ENCODE assay signal across 28 cellular contexts in the genomic region with DNA sequence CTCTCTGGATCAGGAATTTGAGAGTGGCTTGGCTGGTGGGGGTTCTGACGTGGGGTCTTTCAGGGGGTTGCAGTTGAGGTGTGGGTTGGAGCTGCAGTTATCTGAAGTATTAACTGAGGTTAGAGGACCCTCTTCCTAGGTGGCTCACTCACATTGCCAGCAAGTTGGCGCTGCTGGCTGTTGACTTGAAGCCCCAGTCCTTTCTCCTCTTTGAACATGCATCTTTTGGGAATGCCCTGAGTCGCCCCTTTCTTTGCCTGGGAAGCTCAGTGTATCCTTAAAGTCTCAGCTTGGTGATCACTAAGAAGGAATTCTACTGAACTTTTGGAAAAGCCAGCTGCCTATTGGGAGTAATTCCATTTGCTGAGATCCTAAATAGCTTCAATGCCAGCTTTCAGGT. TPM values are rescaled to one million over a fixed set of nuclear protein-coding genes. Genes with fewer than 3 reads are reported as not detected.
"Had no signal": no experiment of that assay in that cellular context is flagged by ENCODE, and none has a peak within 500 bp of the region (broad histone marks: within the 10 kb centered on the region; RNA-seq: fewer than 3 reads in every experiment).

No MANE protein-coding gene starts in this region.

- H3K4me1 ChIP-seq: psoas muscle, right lobe of liver had no signal

- H3K27ac ChIP-seq: neutrophil, ovary, parathyroid adenoma, psoas muscle, right lobe of liver, sigmoid colon, suprapubic skin, testis, tibial artery, transverse colon, upper lobe of left lung, vagina had no signal

- DNase-seq: naive thymus-derived CD8-positive, alpha-beta T cell; nephron progenitor cell; nucleus accumbens; ovary; psoas muscle; right cardiac atrium; right lobe of liver; sigmoid colon; small intestine; stimulated activated CD4-positive, alpha-beta T cell treated with anti-CD3 and anti-CD28 coated beads, Interleukin-12 subunit alpha, Interleukin-12 subunit beta, amount 100 ng/mL, for 4 hours; stimulated activated CD4-positive, alpha-beta T cell treated with anti-CD3 and anti-CD28 coated beads, Interleukin-1b, Interleukin-23, amount 100 ng/mL, for 48 hours; stimulated activated CD4-positive, alpha-beta T cell treated with anti-CD3 and anti-CD28 coated beads, Interleukin-4, amount 100 ng/mL, for 1 hour; stimulated activated CD4-positive, alpha-beta T cell treated with anti-CD3 and anti-CD28 coated beads, Interleukin-4, amount 100 ng/mL, for 4 hours; stimulated activated CD8-positive, alpha-beta memory T cell treated with anti-CD3 and anti-CD28 coated beads, Interleukin-4, amount 100 ng/mL, for 48 hours; stimulated activated naive CD4-positive, alpha-beta T cell; stimulated activated naive CD8-positive, alpha-beta T cell treated with anti-CD3 and anti-CD28 coated beads, Interleukin-15, amount 100 ng/mL, for 72 hours; stimulated activated naive CD8-positive, alpha-beta T cell treated with anti-CD3 and anti-CD28 coated beads, Interleukin-15, Interleukin-2, amounts not matched to agents 100 U/mL and 50 U/mL, for 24 hours; substantia nigra; testis; tibial artery; transverse colon; upper lobe of left lung had no signal

- H3K36me3 ChIP-seq: neutrophil, ovary, right lobe of liver, sigmoid colon, suprapubic skin, tibial artery, transverse colon, upper lobe of left lung, vagina had no signal

- H3K9me3 ChIP-seq: neutrophil, ovary, psoas muscle, right lobe of liver, sigmoid colon, suprapubic skin, testis, transverse colon, upper lobe of left lung, vagina had no signal

- ATAC-seq: naive thymus-derived CD8-positive, alpha-beta T cell; natural killer cell treated with Interleukin-12 subunit alpha and Interleukin-12 subunit beta and Interleukin-15 and Interleukin-18, amount 100 ng/mL, for 72 hours; psoas muscle; right cardiac atrium; right lobe of liver; stimulated activated memory B cell treated with anti-CD40 and anti-IgM and Interleukin-4, amounts not matched to agents 10 μg/mL and 1 μg/mL and 100 μg/mL, for 72 hours; stimulated activated naive CD8-positive, alpha-beta T cell treated with anti-CD3 and anti-CD28 coated beads, Interleukin-15, amount 100 ng/mL, for 72 hours; stimulated activated naive CD8-positive, alpha-beta T cell treated with anti-CD3 and anti-CD28 coated beads, Interleukin-15, Interleukin-2, amounts not matched to agents 100 U/mL and 50 U/mL, for 24 hours had no signal

- H3K4me3 ChIP-seq: ovary, psoas muscle, right lobe of liver, sigmoid colon, suprapubic skin, testis, tibial artery, transverse colon, upper lobe of left lung, vagina had no signal

- H3K27me3 ChIP-seq: ovary, right lobe of liver, sigmoid colon, suprapubic skin, testis, tibial artery, transverse colon, upper lobe of left lung, vagina had no signal

RNA-seq across cellular contexts. Expression of a gene that starts 13.0 kb away (rescaled TPM):
- total RNA-seq: naive thymus-derived CD8-positive, alpha-beta T cell; natural killer cell treated with Interleukin-12 subunit alpha and Interleukin-12 subunit beta and Interleukin-15 and Interleukin-18, amount 100 ng/mL, for 72 hours had no signal
- polyA plus RNA-seq: naive thymus-derived CD8-positive, alpha-beta T cell had no signal
